Comparison of ENCODE assay signal across 8 cellular contexts in the genomic region with DNA sequence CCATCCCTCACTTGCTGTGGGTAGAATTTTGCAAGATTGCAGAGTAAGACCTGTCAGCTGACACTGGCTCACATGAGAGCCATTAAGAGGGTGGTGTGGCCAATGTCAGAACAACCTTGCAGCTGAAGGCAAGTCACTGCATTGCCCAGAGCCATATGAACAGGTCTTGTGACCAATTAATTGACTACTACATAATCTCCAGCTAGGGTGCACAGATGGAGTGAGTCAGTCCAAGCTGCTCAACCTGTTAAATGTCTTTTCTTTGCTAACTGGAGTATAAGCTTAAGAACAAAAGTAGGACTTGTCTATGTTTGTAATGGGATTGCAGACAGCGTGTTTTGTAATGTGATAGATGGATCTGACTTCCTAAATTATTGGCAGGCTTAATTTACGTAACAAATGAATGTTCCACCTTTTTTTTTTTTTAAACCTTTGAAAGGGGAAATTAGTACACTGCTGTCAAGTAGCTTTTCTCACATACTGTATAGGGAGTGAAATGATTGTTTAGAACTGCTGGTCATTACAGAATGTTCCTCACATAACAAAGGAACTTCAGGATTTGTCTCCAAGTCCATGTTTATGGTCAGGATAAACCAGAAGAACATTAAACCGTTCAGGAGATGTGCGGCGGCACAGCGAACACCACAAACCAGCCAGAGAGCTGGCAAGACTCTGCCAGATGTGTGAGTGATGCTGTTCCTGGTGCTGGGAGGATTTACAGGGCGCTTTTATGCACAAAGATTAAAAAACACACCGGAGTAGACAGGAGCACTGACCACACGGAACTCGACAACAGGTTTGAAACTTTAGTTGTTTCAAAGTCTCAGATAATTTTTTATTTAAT. TPM values are rescaled to one million over a fixed set of nuclear protein-coding genes. Genes with fewer than 3 reads are reported as not detected.
DNase-seq lines count a peak whose midpoint lies in the region; ATAC-seq and TF ChIP-seq lines count a peak whose summit lies in the region.

No MANE protein-coding gene starts in this region.

- DNase-seq in HPDE6-E6E7 (ENCODE audit: extremely low spot score) (peak; percentile 86), RWPE1 (ENCODE audit: low spot score) (peak; percentile 62), heart left ventricle (peak in 3 of 5 donors; percentile 40 to 57 (median 54))
- DNase-seq in activated CD4-positive, CD25-positive, alpha-beta regulatory T cell (lab: John Stamatoyannopoulos, UW), result no peak
- no peak for DNase-seq in activated naive CD4-positive, alpha-beta T cell treated with anti-CD3 and anti-CD28 coated beads, Interleukin-2, amount 10 ng/mL, durations not matched to agents 7 days and 5 days

- no peak overlapping the region for H3K4me3 Mint-ChIP-seq in activated naive CD4-positive, alpha-beta T cell treated with anti-CD3 and anti-CD28 coated beads, Interleukin-2, amount 10 ng/mL, durations not matched to agents 7 days and 5 days

- H3K4me1 Mint-ChIP-seq in activated naive CD4-positive, alpha-beta T cell treated with anti-CD3 and anti-CD28 coated beads, Interleukin-2, amount 10 ng/mL, durations not matched to agents 7 days and 5 days, result peaks cover 27% of the 10 kb centered on the region

- no peak overlapping the region for H3K9ac ChIP-seq in skeletal muscle tissue (ENCODE audit: low read depth in 1 of 3, low read length in 3 of 3)

- 46 to 73% (median 57%) methylated on average over 10 of the region's 10 CpGs for WGBS in heart left ventricle, 4 donors

- peaks cover 3% of the 10 kb centered on the region for H3K36me3 Mint-ChIP-seq in activated naive CD4-positive, alpha-beta T cell treated with anti-CD3 and anti-CD28 coated beads, Interleukin-2, amount 10 ng/mL, durations not matched to agents 7 days and 5 days

- H3K9me3 ChIP-seq in heart left ventricle (no peaks in the 10 kb centered on the region), skeletal muscle tissue (ENCODE audit: control insufficient read depth in 3 of 3, low read length in 3 of 3) (no peaks in the 10 kb centered on the region)

- H3K4me3 ChIP-seq in heart left ventricle (peak overlapping the region in 9 of 12 donors; percentile 17 to 47 (median 31)), skeletal muscle tissue (ENCODE audit: low read length in 3 of 3) (peak overlapping the region in 1 of 3 donors; percentile 36)

- TF ChIP-seq CTCF in RWPE1 (conservative IDR thresholded peaks at IDR 0.05; ENCODE audit: low read depth) (no peak), heart left ventricle (IDR thresholded peaks at IDR 0.05) (no peak)

- no peaks in the 10 kb centered on the region for H3K9me3 Mint-ChIP-seq in activated naive CD4-positive, alpha-beta T cell treated with anti-CD3 and anti-CD28 coated beads, Interleukin-2, amount 10 ng/mL, durations not matched to agents 7 days and 5 days

- POLR2A ChIA-PET in RWPE1 (lab: Yijun Ruan, JAX; ENCODE audit: low non-redundant PET), result no interaction called here

- peaks cover 8 to 84% (median 54%) of the 10 kb centered on the region in 12 donors for H3K4me1 ChIP-seq in heart left ventricle
- peaks cover 31 to 47% (median 40%) of the 10 kb centered on the region in 3 donors for H3K4me1 ChIP-seq in skeletal muscle tissue (ENCODE audit: control insufficient read depth in 3 of 3, insufficient read depth in 3 of 3, low read length in 3 of 3)

- intact Hi-C loops in heart left ventricle (cut with DNase I), result loop anchor here in 2 of 10 donors (2.0 to 5.0 kb wide), 2 partner anchors 37 to 39 kb away; a partner anchor contains a TSS

- ATAC-seq in heart left ventricle (peak; percentile 48 to 80 (median 62)), GM18502 (IDR thresholded peaks at IDR 0.05; ENCODE audit: poor library complexity, unreplicated experiment) (no peak), GM19023 (IDR thresholded peaks at IDR 0.05; ENCODE audit: unreplicated experiment) (no peak)

- H3K36me3 ChIP-seq in heart left ventricle (no peaks in the 10 kb centered on the region), skeletal muscle tissue (ENCODE audit: control insufficient read depth in 3 of 3, insufficient read depth in 3 of 3, low read length in 3 of 3) (no peaks in the 10 kb centered on the region)

- no peak overlapping the region for H3K27ac Mint-ChIP-seq in activated naive CD4-positive, alpha-beta T cell treated with anti-CD3 and anti-CD28 coated beads, Interleukin-2, amount 10 ng/mL, durations not matched to agents 7 days and 5 days

- H3K27me3 Mint-ChIP-seq in activated naive CD4-positive, alpha-beta T cell treated with anti-CD3 and anti-CD28 coated beads, Interleukin-2, amount 10 ng/mL, durations not matched to agents 7 days and 5 days, result no peaks in the 10 kb centered on the region

- H3K27ac ChIP-seq in RWPE1, result peak overlapping the region; percentile 78
- H3K27ac ChIP-seq in heart left ventricle, result peak overlapping the region in 11 of 12 donors; percentile 12 to 91 (median 69)
- H3K27ac ChIP-seq in skeletal muscle tissue (ENCODE audit: low read depth, low read length), result peak overlapping the region; percentile 67

- H3K27me3 ChIP-seq in heart left ventricle (no peaks in the 10 kb centered on the region), skeletal muscle tissue (ENCODE audit: control insufficient read depth in 3 of 3, insufficient read depth in 3 of 3, low read length in 3 of 3) (no peaks in the 10 kb centered on the region)

- CTCF ChIA-PET in RWPE1 (lab: Yijun Ruan, JAX), result no interaction called here
- CTCF ChIA-PET in activated naive CD4-positive, alpha-beta T cell treated with anti-CD3 and anti-CD28 coated beads, Interleukin-2, amount 10 ng/mL, durations not matched to agents 7 days and 5 days (lab: Charles Lee), result no interaction called here

- TF ChIP-seq POLR2A in heart left ventricle (IDR thresholded peaks at IDR 0.05), result no peak

RNA-seq across cellular contexts. Expression of a gene that starts 37.0 kb away (rescaled TPM):
- total RNA-seq in heart left ventricle (10 to 100 TPM; 32.4 to 87.4 (median 44.7) TPM), skeletal muscle tissue (21.4 TPM)
- polyA plus RNA-seq in heart left ventricle, result 10 to 100 TPM; 14.5 to 36.8 TPM

Comparison
In these comparisons a context has a peak if more than half of its experiments do, and no peak if none do; other contexts are left out.
1. DNase-seq: peak in HPDE6-E6E7 (single experiment), RWPE1 (single experiment) and heart left ventricle (3 of 5); none in activated CD4-positive, CD25-positive, alpha-beta regulatory T cell (0 of 4) and activated naive CD4-positive, alpha-beta T cell treated with anti-CD3 and anti-CD28 coated beads, Interleukin-2, amount 10 ng/mL, durations not matched to agents 7 days and 5 days (single experiment).
2. ATAC-seq: peak in heart left ventricle (4 of 4); none in GM18502 (single experiment) and GM19023 (single experiment).
3. Peak in every context shown above with its lines, with median percentiles within 50 percentile points of each other: H3K27ac ChIP-seq.